Comparison of ENCODE assay signal across 1 cellular context in genomic region chr17:70976447-70976846, GRCh38.
TF ChIP-seq lines count a peak whose summit lies in the region.

No MANE protein-coding gene starts in this region.

TF ChIP-seq in HepG2, 621 proteins besides CTCF, POLR2A, EP300 and RAD21 (continued from another document):
- no peak for TF ChIP-seq UBTF (CRISPR knock-in tag; IDR thresholded peaks at IDR 0.05)
- no peak for TF ChIP-seq XBP1 (CRISPR knock-in tag; IDR thresholded peaks at IDR 0.05)
